Comparison of ENCODE assay signal across 9 cellular contexts in genomic region chr22:46087816-46088277, GRCh38.
DNase-seq lines count a peak whose midpoint lies in the region; ATAC-seq, FAIRE-seq and TF ChIP-seq lines count a peak whose summit lies in the region.
"Had no signal": no experiment of that assay in that cellular context is flagged by ENCODE, and none has a peak within 500 bp of the region (broad histone marks: within the 10 kb centered on the region; RNA-seq: fewer than 3 reads in every experiment).

No MANE protein-coding gene starts in this region.

- intact Hi-C loops in spleen (cut with DNase I; ENCODE audit: low total_unique reads) = no loop called here
- intact Hi-C loops in activated CD8-positive, alpha-beta T cell treated with anti-CD3 and anti-CD28 coated beads for 36 hours (cut with micrococcal nuclease) = no loop called here

- H3K9me3 ChIP-seq in hepatocyte (ENCODE audit: low read depth) (no peaks in the 10 kb centered on the region), spleen (no peaks in the 10 kb centered on the region)

- H3K36me3 ChIP-seq in hepatocyte (replicated peaks; ENCODE audit: insufficient read depth, low read depth) (no peaks in the 10 kb centered on the region), spleen (peaks cover 0 to 96% (median 31%) of the 10 kb centered on the region in 6 donors)

- H3K4me2 ChIP-seq in hepatocyte = peak overlapping the region; percentile 46

- H3K27ac ChIP-seq in hepatocyte = peak overlapping the region; percentile 78
- H3K27ac ChIP-seq in spleen = peak overlapping the region; percentile 75 to 98 (median 92)

- H3K27me3 Mint-ChIP-seq in activated CD8-positive, alpha-beta T cell treated with anti-CD3 and anti-CD28 coated beads for 36 hours = no peaks in the 10 kb centered on the region

- no peaks in the 10 kb centered on the region for H3K4me1 Mint-ChIP-seq in activated CD8-positive, alpha-beta T cell treated with anti-CD3 and anti-CD28 coated beads for 36 hours (ENCODE audit: low read depth)

- WGBS in hepatocyte (ENCODE audit: low lambda C conversion rate, missing lambda C conversion rate) = 67% methylated on average over 16 of the region's 22 CpGs
- WGBS in spleen, 5 donors = 55 to 78% (median 66%) methylated on average over 5 to 22 of the region's 22 CpGs

- no peaks in the 10 kb centered on the region for H3K9me2 ChIP-seq in hepatocyte (replicated peaks; ENCODE audit: insufficient read depth)

- peaks cover 3% of the 10 kb centered on the region for H4K20me1 ChIP-seq in hepatocyte (ENCODE audit: insufficient read depth, poor library complexity, severe bottlenecking)

- no peak for FAIRE-seq in HTR-8/SVneo (lab: Jason Lieb, UNC)
- FAIRE-seq: islet of Langerhans had no signal

- H3K36me3 Mint-ChIP-seq in activated CD8-positive, alpha-beta T cell treated with anti-CD3 and anti-CD28 coated beads for 36 hours (ENCODE audit: low read depth) = no peaks in the 10 kb centered on the region

- H3K27ac Mint-ChIP-seq in activated CD8-positive, alpha-beta T cell treated with anti-CD3 and anti-CD28 coated beads for 36 hours = no peak overlapping the region

- no peak for ATAC-seq in activated CD8-positive, alpha-beta T cell treated with anti-CD3 and anti-CD28 coated beads for 36 hours
- no peak for ATAC-seq in HG02840 (IDR thresholded peaks at IDR 0.05; ENCODE audit: low FRiP score, unreplicated experiment)

- TF ChIP-seq CTCF in hepatocyte (IDR thresholded peaks at IDR 0.05; ENCODE audit: poor library complexity) (no peak), spleen (IDR thresholded peaks at IDR 0.05 in 8 of 11, conservative IDR thresholded peaks at IDR 0.05 in 3 of 11) (no peak)
- TF ChIP-seq CTCF in activated CD8-positive, alpha-beta T cell treated with anti-CD3 and anti-CD28 coated beads for 36 hours (IDR thresholded peaks at IDR 0.05) = no peak

- CTCF ChIA-PET in activated CD8-positive, alpha-beta T cell treated with anti-CD3 and anti-CD28 coated beads for 36 hours (lab: Charles Lee) = no interaction called here

- H3K4me3 ChIP-seq in hepatocyte (no peak overlapping the region), spleen (peak overlapping the region in 2 of 8 donors; percentile 5 to 40)

- DNase-seq in HT-29 (ENCODE audit: low spot score) (peak; percentile 77), anterior cingulate cortex (lab: John Stamatoyannopoulos, UW) (peak in 56 of 58 donors; percentile 39 to 98 (median 92)), hepatocyte (ENCODE audit: low spot score) (peak; percentile 80), spleen (peak; percentile 85), activated T-cell treated with anti-CD3 and anti-CD28 coated beads for 4 hours (no peak), HTR-8/SVneo (ENCODE audit: insufficient read length, low spot score) (no peak)
- DNase-seq in activated CD8-positive, alpha-beta T cell treated with anti-CD3 and anti-CD28 coated beads for 36 hours = no peak

- H3K27me3 ChIP-seq in hepatocyte (no peaks in the 10 kb centered on the region), spleen (replicated peaks in 1 of 7) (no peaks in the 10 kb centered on the region)

- peaks cover 2% of the 10 kb centered on the region for H3K79me2 ChIP-seq in hepatocyte

- no peak overlapping the region for H2AFZ ChIP-seq in hepatocyte

- no peaks in the 10 kb centered on the region for H3K9me3 Mint-ChIP-seq in activated CD8-positive, alpha-beta T cell treated with anti-CD3 and anti-CD28 coated beads for 36 hours

- no peak overlapping the region for H3K4me3 Mint-ChIP-seq in activated CD8-positive, alpha-beta T cell treated with anti-CD3 and anti-CD28 coated beads for 36 hours

- POLR2A ChIA-PET in activated CD8-positive, alpha-beta T cell treated with anti-CD3 and anti-CD28 coated beads for 36 hours (lab: Charles Lee) = no interaction called here

- TF ChIP-seq POLR2A in spleen (IDR thresholded peaks at IDR 0.05) = no peak

- H3K4me1 ChIP-seq in hepatocyte (ENCODE audit: insufficient read depth) (peaks cover 19% of the 10 kb centered on the region), spleen (peaks cover 36 to 100% (median 93%) of the 10 kb centered on the region in 6 donors)

Comparison
In these comparisons a context has a peak if more than half of its experiments do, and no peak if none do; other contexts are left out.
1. DNase-seq: peak in HT-29 (single experiment), anterior cingulate cortex (56 of 58), hepatocyte (single experiment) and spleen (single experiment); none in activated T-cell treated with anti-CD3 and anti-CD28 coated beads for 4 hours (single experiment), activated CD8-positive, alpha-beta T cell treated with anti-CD3 and anti-CD28 coated beads for 36 hours (single experiment) and HTR-8/SVneo (single experiment).